Comparison of ENCODE assay signal across 1 cellular context in the genomic region with DNA sequence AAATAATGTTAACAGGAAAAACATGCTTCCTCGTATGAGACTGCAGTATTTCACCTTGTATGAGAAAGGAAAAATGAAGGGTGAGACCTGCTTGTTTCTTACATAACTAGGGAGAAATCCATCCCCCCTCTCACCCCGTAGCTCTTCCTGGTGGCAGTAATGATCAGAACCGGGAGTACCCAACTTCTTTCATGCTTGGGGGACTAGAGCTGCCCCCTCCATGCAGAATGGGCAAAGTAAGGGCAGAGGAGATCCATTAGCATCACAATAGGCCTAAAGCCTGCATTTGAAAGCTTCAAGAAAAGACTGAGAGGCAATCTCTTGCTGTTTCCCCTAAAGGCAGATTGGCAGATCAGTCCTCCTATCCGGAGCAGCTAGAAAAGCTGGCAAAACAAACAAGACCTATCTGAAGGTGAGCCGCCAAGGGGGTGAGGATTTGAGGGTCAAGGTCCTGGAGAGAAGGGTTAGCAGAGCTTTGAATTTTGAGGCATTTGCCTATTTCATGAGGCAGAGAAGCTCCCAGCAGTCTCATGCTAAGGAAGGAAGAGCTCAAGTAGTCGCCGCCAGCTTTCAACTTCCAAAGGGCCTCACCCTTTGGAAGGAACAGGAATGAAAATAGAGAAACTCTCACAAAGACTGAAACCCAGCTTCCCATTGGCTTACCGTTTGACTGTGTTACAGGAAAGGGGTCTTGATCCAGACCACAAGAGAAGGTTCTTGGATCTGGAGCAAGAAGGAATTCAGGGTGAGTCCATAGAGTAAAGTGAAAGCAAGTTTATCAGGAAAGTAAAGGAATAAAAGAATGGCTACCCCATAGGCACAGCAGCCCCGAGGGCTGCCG.
TF ChIP-seq lines count a peak whose summit lies in the region.

No MANE protein-coding gene starts in this region.

TF ChIP-seq in neural cell, 6 proteins besides CTCF, POLR2A, EP300 and RAD21 (continued from another document):
- TF ChIP-seq, protein P1, sequence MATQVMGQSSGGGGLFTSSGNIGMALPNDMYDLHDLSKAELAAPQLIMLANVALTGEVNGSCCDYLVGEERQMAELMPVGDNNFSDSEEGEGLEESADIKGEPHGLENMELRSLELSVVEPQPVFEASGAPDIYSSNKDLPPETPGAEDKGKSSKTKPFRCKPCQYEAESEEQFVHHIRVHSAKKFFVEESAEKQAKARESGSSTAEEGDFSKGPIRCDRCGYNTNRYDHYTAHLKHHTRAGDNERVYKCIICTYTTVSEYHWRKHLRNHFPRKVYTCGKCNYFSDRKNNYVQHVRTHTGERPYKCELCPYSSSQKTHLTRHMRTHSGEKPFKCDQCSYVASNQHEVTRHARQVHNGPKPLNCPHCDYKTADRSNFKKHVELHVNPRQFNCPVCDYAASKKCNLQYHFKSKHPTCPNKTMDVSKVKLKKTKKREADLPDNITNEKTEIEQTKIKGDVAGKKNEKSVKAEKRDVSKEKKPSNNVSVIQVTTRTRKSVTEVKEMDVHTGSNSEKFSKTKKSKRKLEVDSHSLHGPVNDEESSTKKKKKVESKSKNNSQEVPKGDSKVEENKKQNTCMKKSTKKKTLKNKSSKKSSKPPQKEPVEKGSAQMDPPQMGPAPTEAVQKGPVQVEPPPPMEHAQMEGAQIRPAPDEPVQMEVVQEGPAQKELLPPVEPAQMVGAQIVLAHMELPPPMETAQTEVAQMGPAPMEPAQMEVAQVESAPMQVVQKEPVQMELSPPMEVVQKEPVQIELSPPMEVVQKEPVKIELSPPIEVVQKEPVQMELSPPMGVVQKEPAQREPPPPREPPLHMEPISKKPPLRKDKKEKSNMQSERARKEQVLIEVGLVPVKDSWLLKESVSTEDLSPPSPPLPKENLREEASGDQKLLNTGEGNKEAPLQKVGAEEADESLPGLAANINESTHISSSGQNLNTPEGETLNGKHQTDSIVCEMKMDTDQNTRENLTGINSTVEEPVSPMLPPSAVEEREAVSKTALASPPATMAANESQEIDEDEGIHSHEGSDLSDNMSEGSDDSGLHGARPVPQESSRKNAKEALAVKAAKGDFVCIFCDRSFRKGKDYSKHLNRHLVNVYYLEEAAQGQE (IDR thresholded peaks at IDR 0.05; ENCODE audit: borderline replicate concordance), result no peak
- TF ChIP-seq SMC3 (conservative IDR thresholded peaks at IDR 0.05; ENCODE audit: poor library complexity), result no peak
